Comparison of ENCODE assay signal across 10 cellular contexts in genomic region chr5:134006119-134006514, GRCh38. TPM values are rescaled to one million over a fixed set of nuclear protein-coding genes. Genes with fewer than 3 reads are reported as not detected.
DNase-seq lines count a peak whose midpoint lies in the region; ATAC-seq and TF ChIP-seq lines count a peak whose summit lies in the region.
"Had no signal": no experiment of that assay in that cellular context is flagged by ENCODE, and none has a peak within 500 bp of the region (broad histone marks: within the 10 kb centered on the region; RNA-seq: fewer than 3 reads in every experiment).

No MANE protein-coding gene starts in this region.

- H3K27ac ChIP-seq in heart right ventricle (peak overlapping the region; percentile 91 to 100 (median 99)), colonic mucosa (peak overlapping the region; percentile 96)

- 87 to 91% methylated on average over 13 of the region's 13 CpGs for WGBS in heart right ventricle, 2 donors

- ATAC-seq in heart right ventricle (peak in 2 of 8 donors; percentile 1 to 2), Right ventricle myocardium inferior (no peak), GM18867 (IDR thresholded peaks at IDR 0.05; ENCODE audit: unreplicated experiment) (no peak)
- ATAC-seq in naive thymus-derived CD8-positive, alpha-beta T cell, result no peak

- no peak for DNase-seq in heart right ventricle
- DNase-seq in Right ventricle myocardium inferior (ENCODE audit: missing footprints), result no peak
- DNase-seq in colonic mucosa, result no peak
- no peak for DNase-seq in naive thymus-derived CD8-positive, alpha-beta T cell
- DNase-seq in DMS153 (lab: John Stamatoyannopoulos, UW), result no peak
- no peak for DNase-seq in NCI-H1417 (lab: John Stamatoyannopoulos, UW)
- DNase-seq in NCI-H345 (lab: John Stamatoyannopoulos, UW), result no peak
- DNase-seq: EL, NCI-H748 treated with DMSO at 0.1 percent for 48 hours had no signal

- no peaks in the 10 kb centered on the region for H3K9me3 ChIP-seq in heart right ventricle
- no peaks in the 10 kb centered on the region for H3K9me3 ChIP-seq in colonic mucosa

- H3K9me3 Mint-ChIP-seq in naive thymus-derived CD8-positive, alpha-beta T cell, result no peaks in the 10 kb centered on the region

- peaks cover 0 to under 1% (median 0%) of the 10 kb centered on the region in 5 donors for H3K27me3 Mint-ChIP-seq in naive thymus-derived CD8-positive, alpha-beta T cell

- intact Hi-C loops in heart right ventricle (cut with DNase I) (no loop called here), Right ventricle myocardium inferior (cut with DNase I) (no loop called here), colonic mucosa (cut with DNase I) (no loop called here)

- H3K27me3 ChIP-seq in heart right ventricle (peaks cover 0 to 3% (median 0%) of the 10 kb centered on the region in 7 donors), colonic mucosa (no peaks in the 10 kb centered on the region)

- H3K27ac Mint-ChIP-seq in naive thymus-derived CD8-positive, alpha-beta T cell, result peak overlapping the region in 8 of 10 donors; percentile 63 to 96 (median 84)

- H3K4me3 ChIP-seq in heart right ventricle (peak overlapping the region in 8 of 10 donors; percentile 66 to 96 (median 82)), colonic mucosa (peak overlapping the region; percentile 91)

- peaks cover 14 to 38% (median 32%) of the 10 kb centered on the region in 4 donors for H3K4me1 Mint-ChIP-seq in naive thymus-derived CD8-positive, alpha-beta T cell

- peaks cover 0 to 10% (median 0%) of the 10 kb centered on the region in 9 donors for H3K36me3 ChIP-seq in heart right ventricle
- no peaks in the 10 kb centered on the region for H3K36me3 ChIP-seq in colonic mucosa

- peak overlapping the region; percentile 16 to 91 (median 88) for H3K4me3 Mint-ChIP-seq in naive thymus-derived CD8-positive, alpha-beta T cell

- peak overlapping the region; percentile 46 to 100 for H3K9ac ChIP-seq in colonic mucosa (ENCODE audit: low read depth in 2 of 2, low read length in 2 of 2)

- H3K4me1 ChIP-seq in heart right ventricle, result peaks cover 16 to 44% (median 36%) of the 10 kb centered on the region in 9 donors
- peaks cover 22% of the 10 kb centered on the region for H3K4me1 ChIP-seq in colonic mucosa

- POLR2A ChIA-PET in naive thymus-derived CD8-positive, alpha-beta T cell (lab: Charles Lee), result interaction anchor here (0.7 to 1.9 kb wide), 3 partner anchors 124 to 749 kb away, joined by 4 to 7 read pairs (median 6); no protein-coding TSS in a partner anchor

- peaks cover 0 to 6% (median 0%) of the 10 kb centered on the region in 3 donors for H3K36me3 Mint-ChIP-seq in naive thymus-derived CD8-positive, alpha-beta T cell

- TF ChIP-seq CTCF in heart right ventricle (IDR thresholded peaks at IDR 0.05), result no peak
- no peak for TF ChIP-seq CTCF in colonic mucosa (IDR thresholded peaks at IDR 0.05)

RNA-seq across cellular contexts. Expression of gene VDAC1, which starts 1.3 kb away (rescaled TPM):
- total RNA-seq in heart right ventricle (100 to 1,000 TPM; 440 to 609 (median 535) TPM), Right ventricle myocardium inferior (458 TPM), colonic mucosa (100 to 1,000 TPM; 297 to 306 TPM)
- 100 to 1,000 TPM; 229 to 359 TPM for polyA plus RNA-seq in heart right ventricle
- 10 to 100 TPM; 42.6 to 43.2 TPM for total RNA-seq in naive thymus-derived CD8-positive, alpha-beta T cell
- 10 to 100 TPM; 64.4 to 72.9 (median 68.3) TPM for polyA plus RNA-seq in naive thymus-derived CD8-positive, alpha-beta T cell

RNA-seq across cellular contexts. Expression of gene C5orf15, which starts 37.7 kb away (rescaled TPM):
- total RNA-seq in heart right ventricle (10 to 100 TPM; 31.0 to 55.3 (median 34.2) TPM), Right ventricle myocardium inferior (34.1 TPM), colonic mucosa (10 to 100 TPM; 21.1 to 31.9 TPM)
- 10 to 100 TPM; 22.2 to 28.7 TPM for polyA plus RNA-seq in heart right ventricle
- 10 to 100 TPM; 14.4 to 16.4 TPM for total RNA-seq in naive thymus-derived CD8-positive, alpha-beta T cell
- polyA plus RNA-seq in naive thymus-derived CD8-positive, alpha-beta T cell, result 10 to 100 TPM; 14.0 to 18.8 (median 16.2) TPM

Comparison
In these comparisons a context has a peak if more than half of its experiments do, and no peak if none do; other contexts are left out.
1. RNA of gene VDAC1, which starts 1.3 kb away (total RNA-seq): 440 to 609 TPM in heart right ventricle, 458 TPM in Right ventricle myocardium inferior (single experiment) and 297 to 306 TPM in colonic mucosa; 42.6 to 43.2 TPM in naive thymus-derived CD8-positive, alpha-beta T cell; every median in the first group is over 4 times any median in the second.